In the genomic region with DNA sequence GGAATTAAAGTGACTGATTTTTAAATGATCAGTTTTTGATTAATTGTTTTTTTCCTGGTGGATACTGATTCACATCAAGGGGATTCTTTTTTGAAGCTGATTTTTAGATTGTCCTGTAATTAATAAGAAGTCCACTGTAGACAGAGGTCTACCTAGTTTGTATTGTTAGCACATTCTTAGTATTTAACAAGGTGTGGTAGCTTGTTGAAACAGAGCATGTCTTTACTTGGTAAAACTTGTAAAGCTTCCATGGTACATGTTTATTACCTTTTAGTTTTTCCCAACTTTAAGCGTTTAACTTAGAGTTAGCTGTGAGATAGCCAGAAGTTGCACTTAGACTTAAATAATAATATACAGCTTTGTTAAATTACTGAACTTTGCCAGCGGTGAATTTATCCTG, we compare ENCODE assay signal across 9 cellular contexts. TPM values are rescaled to one million over a fixed set of nuclear protein-coding genes. Genes with fewer than 3 reads are reported as not detected.
DNase-seq lines count a peak whose midpoint lies in the region; ATAC-seq, FAIRE-seq and TF ChIP-seq lines count a peak whose summit lies in the region.
"Had no signal": no experiment of that assay in that cellular context is flagged by ENCODE, and none has a peak within 500 bp of the region (broad histone marks: within the 10 kb centered on the region; RNA-seq: fewer than 3 reads in every experiment).

No MANE protein-coding gene starts in this region.

- no peak overlapping the region for H3K4ac ChIP-seq in IMR-90 (ENCODE audit: low read depth, low read length)

- no peak for TF ChIP-seq CTCF in AG09309 (IDR thresholded peaks at IDR 0.05; ENCODE audit: control insufficient read depth, insufficient read depth, low read depth, low read length, missing control alignments)
- TF ChIP-seq CTCF in IMR-90 (conservative IDR thresholded peaks at IDR 0.05; ENCODE audit: low read depth, low read length), result no peak
- TF ChIP-seq CTCF in bronchial epithelial cell (IDR thresholded peaks at IDR 0.05; ENCODE audit: insufficient read depth, low read length, severe bottlenecking), result no peak

- WGBS in IMR-90 (ENCODE audit: extremely low coverage in 2 of 2, insufficient read length in 1 of 2), 2 experiments, result no CpG with 5 or more reads among the region's 2 CpGs

- H4K91ac ChIP-seq in IMR-90 (ENCODE audit: insufficient read depth, low read depth, low read length), result no peak overlapping the region

- peaks cover 12 to 30% of the 10 kb centered on the region in 2 experiments for H3K79me1 ChIP-seq in IMR-90 (ENCODE audit: low read depth in 1 of 2, low read length in 2 of 2)

- dilution Hi-C loops in IMR-90 (cut with HindIII; ENCODE audit: low sequenced_read_pairs, unreplicated experiment), result no loop called here

- no peak for FAIRE-seq in bronchial epithelial cell (lab: Jason Lieb, UNC)
- FAIRE-seq: colon had no signal

- no peak overlapping the region for H2BK5ac ChIP-seq in IMR-90 (ENCODE audit: low read depth, low read length, poor library complexity, severe bottlenecking)

- no peak overlapping the region for H2BK20ac ChIP-seq in IMR-90 (ENCODE audit: low read depth, low read length)

- H3K36me3 ChIP-seq in IMR-90 (ENCODE audit: control insufficient read depth, insufficient read depth, low read length), result peaks cover 13% of the 10 kb centered on the region
- H3K36me3 ChIP-seq in bronchial epithelial cell (ENCODE audit: control insufficient read depth, insufficient read depth, low read length), result peaks cover 13% of the 10 kb centered on the region
- H3K36me3 ChIP-seq in muscle layer of colon (ENCODE audit: insufficient read depth, low read length), result peaks cover 26% of the 10 kb centered on the region

- H3K27ac ChIP-seq in IMR-90 (ENCODE audit: insufficient read depth, low read length), result no peak overlapping the region
- H3K27ac ChIP-seq in muscle layer of colon (ENCODE audit: low read depth, low read length), result no peak overlapping the region

- H3K14ac ChIP-seq in IMR-90 (replicated peaks; ENCODE audit: low read depth, low read length), result no peak overlapping the region

- 0 out of 2 replicates have a peak overlapping the region, but pooled peaks have one; percentile 12 for H3K23ac ChIP-seq in IMR-90 (ENCODE audit: low read depth, low read length)

- peak overlapping the region; percentile 46; the same call in 1 of the 2 replicates for H3K9ac ChIP-seq in IMR-90 (ENCODE audit: low read depth, low read length)
- H3K9ac ChIP-seq in muscle layer of colon (ENCODE audit: low read length), result peak overlapping the region; percentile 83

- no peak overlapping the region for H4K5ac ChIP-seq in IMR-90 (ENCODE audit: low read depth, low read length)

- intact Hi-C loops in IMR-90 (cut with micrococcal nuclease), result no loop called here

- no TSS peak for BruUV-seq in IMR-90 (replicated peaks; lab: Mats Ljungman, UMichigan)

- H3K4me3 ChIP-seq in AG09309 (ENCODE audit: control insufficient read depth, low read depth, low read length) (peak overlapping the region; percentile 91; the same call in 1 of the 2 replicates), IMR-90 (ENCODE audit: insufficient read depth, low read depth, low read length) (peak overlapping the region; percentile 79; the same call in 1 of the 2 replicates), bronchial epithelial cell (ENCODE audit: low read depth, low read length) (peak overlapping the region; percentile 96), muscle layer of colon (ENCODE audit: low read depth in 1 of 2, low read length in 2 of 2) (peak overlapping the region in 1 of 2 donors; percentile 81)

- ATAC-seq in IMR-90 (ENCODE audit: low read depth), result no peak
- no peak for ATAC-seq in GM21423 (IDR thresholded peaks at IDR 0.05; ENCODE audit: unreplicated experiment)
- ATAC-seq in GM18868 (IDR thresholded peaks at IDR 0.05; ENCODE audit: unreplicated experiment), result no peak

- peak overlapping the region; percentile 100 for H3K4me2 ChIP-seq in IMR-90 (ENCODE audit: low read depth, low read length)

- no peak overlapping the region for H2AK9ac ChIP-seq in IMR-90 (replicated peaks; ENCODE audit: low read depth, low read length, poor library complexity)

- no peak overlapping the region for H2BK15ac ChIP-seq in IMR-90 (ENCODE audit: low read depth, low read length)

- POLR2A ChIA-PET in IMR-90 (lab: Charles Lee; ENCODE audit: unreplicated experiment), result interaction anchor here (0.6 to 0.7 kb wide), 2 partner anchors 458 to 1136 kb away, joined by 3 read pairs; no protein-coding TSS in a partner anchor

- H3K18ac ChIP-seq in IMR-90 (ENCODE audit: low read depth, low read length), result no peak overlapping the region

- no peak overlapping the region for H3K56ac ChIP-seq in IMR-90 (ENCODE audit: extremely low read depth, insufficient read depth, low read length)

- H2BK120ac ChIP-seq in IMR-90 (ENCODE audit: low read depth, low read length), result no peak overlapping the region

- H3K27me3 ChIP-seq in IMR-90 (ENCODE audit: control insufficient read depth, insufficient read depth, low read length), result no peaks in the 10 kb centered on the region
- no peaks in the 10 kb centered on the region for H3K27me3 ChIP-seq in bronchial epithelial cell (ENCODE audit: control insufficient read depth, insufficient read depth, low read length)
- H3K27me3 ChIP-seq in muscle layer of colon (ENCODE audit: control insufficient read depth in 1 of 2, insufficient read depth in 2 of 2, low read length in 2 of 2), result no peaks in the 10 kb centered on the region

- TF ChIP-seq POLR2A in IMR-90 (IDR thresholded peaks at IDR 0.05; ENCODE audit: low read depth, low read length), result no peak

- H3K4me1 ChIP-seq in IMR-90 (ENCODE audit: control insufficient read depth, insufficient read depth, low read length), result peaks cover 2% of the 10 kb centered on the region; the same call in 1 of the 2 replicates
- peaks cover 28% of the 10 kb centered on the region for H3K4me1 ChIP-seq in muscle layer of colon (ENCODE audit: insufficient read depth, low read length)

- H4K8ac ChIP-seq in IMR-90 (ENCODE audit: low read depth in 2 of 2, low read length in 2 of 2), result no peak overlapping the region

- CTCF ChIA-PET in IMR-90 (lab: Yijun Ruan, JAX), result interaction anchor here (0.6 to 1.0 kb wide), 2 partner anchors 13 to 26 kb away, joined by 3 to 4 read pairs; no protein-coding TSS in a partner anchor

- H2AFZ ChIP-seq in IMR-90 (replicated peaks; ENCODE audit: low read length, poor library complexity), result no peak overlapping the region

- no peak overlapping the region for H2AK5ac ChIP-seq in IMR-90 (ENCODE audit: low read depth, low read length)

- peaks cover 24% of the 10 kb centered on the region for H4K20me1 ChIP-seq in IMR-90 (ENCODE audit: insufficient read depth, low read length)

- H3K9me3 ChIP-seq in IMR-90 (ENCODE audit: control insufficient read depth, insufficient read depth, low read length), result no peaks in the 10 kb centered on the region
- H3K9me3 ChIP-seq in muscle layer of colon (ENCODE audit: low read length), result no peaks in the 10 kb centered on the region

- no peak for DNase-seq in AG09309 (ENCODE audit: low read depth)
- no peak for DNase-seq in IMR-90
- DNase-seq in bronchial epithelial cell (ENCODE audit: low read depth), result peak; percentile 56
- DNase-seq in NCI-H1105 treated with DMSO at 0.1 percent for 48 hours (lab: John Stamatoyannopoulos, UW), result no peak
- no peak for DNase-seq in activated CD4-positive, alpha-beta T cell treated with anti-CD3 and anti-CD28 coated beads, Interleukin-2, amount 50 U/mL, for 4 hours

- peaks cover 2% of the 10 kb centered on the region; the same call in 1 of the 2 replicates for H3K9me1 ChIP-seq in IMR-90 (ENCODE audit: insufficient read depth, low read length)

- in situ Hi-C loops in IMR-90 (cut with MboI; ENCODE audit: low sequenced_read_pairs), result no loop called here

- TF ChIP-seq RAD21 in IMR-90 (IDR thresholded peaks at IDR 0.05; ENCODE audit: low read length), result no peak

TF ChIP-seq in IMR-90, 13 proteins besides CTCF, POLR2A, EP300 and RAD21:
- no peak for TF ChIP-seq NFE2L2 (IDR thresholded peaks at IDR 0.05; ENCODE audit: low read depth, low read length)
- no peak for TF ChIP-seq MAFK (IDR thresholded peaks at IDR 0.05; ENCODE audit: low read depth, low read length)
TF ChIP-seq in IMR-90: peak in this region for 0.

RNA-seq across cellular contexts. Expression of gene BTF3, which starts 1.5 kb away (rescaled TPM):
- total RNA-seq in IMR-90 (2012; rRNA removed) (211 and 225 TPM in 2 replicates), bronchial epithelial cell (227 and 244 TPM in 2 replicates)
- polyA plus RNA-seq in IMR-90 (2012; rRNA removed), result 410 and 443 TPM in 2 replicates
- polyA plus RNA-seq in IMR-90 (2012; cell fraction: cytosol; rRNA removed), result 226 and 424 TPM in 2 replicates
- 47.3 and 183 TPM in 2 replicates for polyA plus RNA-seq in IMR-90 (2012; cell fraction: nucleus; rRNA removed; ENCODE audit: low replicate concordance)

RNA-seq across cellular contexts. Expression of gene FOXD1, which starts 51.2 kb away (rescaled TPM):
- total RNA-seq in IMR-90 (2012; rRNA removed) (3.2 and 6.4 TPM in 2 replicates), bronchial epithelial cell (2.3 and 3.4 TPM in 2 replicates)
- polyA plus RNA-seq in IMR-90 (2012; rRNA removed), result 23.1 and 28.3 TPM in 2 replicates
- polyA plus RNA-seq in IMR-90 (2012; cell fraction: cytosol; rRNA removed), result 13.8 and 28.3 TPM in 2 replicates
- 16.9 and 18.6 TPM in 2 replicates for polyA plus RNA-seq in IMR-90 (2012; cell fraction: nucleus; rRNA removed; ENCODE audit: low replicate concordance)
